Comparison of ENCODE assay signal across 8 cellular contexts in genomic region chr19:40465781-40466218, GRCh38. TPM values are rescaled to one million over a fixed set of nuclear protein-coding genes. Genes with fewer than 3 reads are reported as not detected.
A peak's percentile ranks its signal among the peaks of the same experiment; 100 is the strongest.
DNase-seq lines count a peak whose midpoint lies in the region; ATAC-seq and TF ChIP-seq lines count a peak whose summit lies in the region.

No MANE protein-coding gene starts in this region.

- H3K27me3 ChIP-seq in ascending aorta = no peaks in the 10 kb centered on the region
- H3K27me3 ChIP-seq in psoas muscle (ENCODE audit: insufficient read depth in 3 of 3, low read length in 2 of 3) = no peaks in the 10 kb centered on the region

- peaks cover 20% of the 10 kb centered on the region for H3K27me3 Mint-ChIP-seq in T-helper 2 cell treated with Interferon-gamma antibody and Interleukin-4, amounts not matched to agents 5 μg/mL and 100 μg/mL, for 36 hours (ENCODE audit: low read depth)

- peaks cover 22% of the 10 kb centered on the region for H3K4me1 Mint-ChIP-seq in T-helper 2 cell treated with Interferon-gamma antibody and Interleukin-4, amounts not matched to agents 5 μg/mL and 100 μg/mL, for 36 hours (ENCODE audit: low read depth)

- H3K9me3 ChIP-seq in ascending aorta = no peaks in the 10 kb centered on the region
- H3K9me3 ChIP-seq in psoas muscle = no peaks in the 10 kb centered on the region

- H3K36me3 Mint-ChIP-seq in T-helper 2 cell treated with Interferon-gamma antibody and Interleukin-4, amounts not matched to agents 5 μg/mL and 100 μg/mL, for 36 hours (ENCODE audit: low read depth) = no peaks in the 10 kb centered on the region

- H3K4me1 ChIP-seq in ascending aorta (peaks cover 5 to 22% of the 10 kb centered on the region in 2 donors), psoas muscle (peaks cover 12% of the 10 kb centered on the region), urinary bladder (ENCODE audit: insufficient read depth) (peaks cover 2% of the 10 kb centered on the region)

- H3K27ac ChIP-seq in ascending aorta = peak overlapping the region; percentile 80 to 86
- peak overlapping the region; percentile 94 for H3K27ac ChIP-seq in psoas muscle
- H3K27ac ChIP-seq in urinary bladder (ENCODE audit: low read depth) = no peak overlapping the region

- ATAC-seq in GM18499 (IDR thresholded peaks at IDR 0.05; ENCODE audit: insufficient read depth, unreplicated experiment) (peak; percentile 66), HG02973 (IDR thresholded peaks at IDR 0.05; ENCODE audit: unreplicated experiment) (peak; percentile 74), left ventricle myocardium superior (peak; percentile 94), psoas muscle (peak; percentile 90 to 94 (median 92))

- H3K4me3 ChIP-seq in ascending aorta (peak overlapping the region; percentile 68 to 92), psoas muscle (peak overlapping the region; percentile 85), urinary bladder (ENCODE audit: low read depth, low read length) (peak overlapping the region; percentile 61)

- intact Hi-C loops in ascending aorta (cut with DNase I) = loop anchor here (1.0 to 10.0 kb wide), 8 partner anchors 21 to 631 kb away; partner anchors contain the start of genes DYRK1B, MIA, RAB4B and SERTAD3
- intact Hi-C loops in left ventricle myocardium superior (cut with micrococcal nuclease) = no loop called here
- intact Hi-C loops in psoas muscle (cut with DNase I) = loop anchor here in 1 of 2 donors (2.0 to 5.0 kb wide), 2 partner anchors 45 to 132 kb away; no protein-coding TSS in a partner anchor

- TF ChIP-seq CTCF in ascending aorta (IDR thresholded peaks at IDR 0.05) = no peak
- TF ChIP-seq CTCF in psoas muscle (IDR thresholded peaks at IDR 0.05) = no peak

- H3K36me3 ChIP-seq in ascending aorta (peaks cover 0 to 4% of the 10 kb centered on the region in 2 donors), psoas muscle (ENCODE audit: insufficient read depth in 1 of 2, low read depth in 1 of 2) (no peaks in the 10 kb centered on the region), urinary bladder (ENCODE audit: insufficient read depth) (no peaks in the 10 kb centered on the region)

- DNase-seq in NCI-H187 treated with DMSO at 0.1 percent for 48 hours (lab: John Stamatoyannopoulos, UW) = peak; percentile 93
- peak; percentile 99 for DNase-seq in T-helper 2 cell treated with Interferon-gamma antibody and Interleukin-4, amounts not matched to agents 5 μg/mL and 100 μg/mL, for 36 hours (ENCODE audit: low spot score)
- DNase-seq in ascending aorta (ENCODE audit: low spot score in 2 of 2) = peak; percentile 99 to 100
- peak; percentile 100 for DNase-seq in left ventricle myocardium superior
- peak; percentile 100 for DNase-seq in psoas muscle

- no peaks in the 10 kb centered on the region for H3K9me3 Mint-ChIP-seq in T-helper 2 cell treated with Interferon-gamma antibody and Interleukin-4, amounts not matched to agents 5 μg/mL and 100 μg/mL, for 36 hours

- H3K27ac Mint-ChIP-seq in T-helper 2 cell treated with Interferon-gamma antibody and Interleukin-4, amounts not matched to agents 5 μg/mL and 100 μg/mL, for 36 hours = peak overlapping the region; percentile 77

- WGBS in psoas muscle, 3 donors = 0% methylated on average over 28 to 33 of the region's 33 CpGs
- WGBS in urinary bladder = under 1% methylated on average over 33 of the region's 33 CpGs

- H3K4me3 Mint-ChIP-seq in T-helper 2 cell treated with Interferon-gamma antibody and Interleukin-4, amounts not matched to agents 5 μg/mL and 100 μg/mL, for 36 hours = peak overlapping the region; percentile 68

RNA-seq across cellular contexts. Expression of gene BLVRB, which starts 0.3 kb away (rescaled TPM):
- total RNA-seq in ascending aorta (295 TPM), left ventricle myocardium superior (120 TPM), psoas muscle (100 to 1,000 TPM in 2 of 4 donors, 10 to 100 TPM in 2; 74.1 to 189 (median 114) TPM), urinary bladder (48.2 TPM)
- polyA plus RNA-seq in psoas muscle (100 to 1,000 TPM; 167 to 204 (median 172) TPM), urinary bladder (200 TPM)

RNA-seq across cellular contexts. Expression of gene SPTBN4, which starts 1.0 kb away (rescaled TPM):
- total RNA-seq in ascending aorta (0.43 TPM), left ventricle myocardium superior (4.8 TPM), psoas muscle (1 to 10 TPM; 1.8 to 4.7 (median 2.8) TPM), urinary bladder (1.7 TPM)
- polyA plus RNA-seq in psoas muscle (1 to 10 TPM in 2 of 3 donors, under 1 TPM in 1; 0.66 to 2.9 (median 2.8) TPM), urinary bladder (3.8 TPM)

RNA-seq across cellular contexts. Expression of gene SERTAD3, which starts 21.7 kb away (rescaled TPM):
- total RNA-seq in ascending aorta (36.9 TPM), left ventricle myocardium superior (23.4 TPM), psoas muscle (10 to 100 TPM; 16.0 to 29.0 (median 26.0) TPM), urinary bladder (32.2 TPM)
- polyA plus RNA-seq in psoas muscle (10 to 100 TPM; 12.7 to 30.0 (median 13.8) TPM), urinary bladder (43.8 TPM)

RNA-seq across cellular contexts. Expression of gene SERTAD1, which starts 40.0 kb away (rescaled TPM):
- total RNA-seq in ascending aorta (39.7 TPM), left ventricle myocardium superior (8.9 TPM), psoas muscle (10 to 100 TPM; 10.5 to 24.0 (median 20.2) TPM), urinary bladder (6.8 TPM)
- polyA plus RNA-seq in psoas muscle (10 to 100 TPM; 10.7 to 88.7 (median 17.3) TPM), urinary bladder (24.5 TPM)

RNA-seq across cellular contexts. Expression of gene PRX, which starts 52.6 kb away (rescaled TPM):
- total RNA-seq in ascending aorta (3.3 TPM), left ventricle myocardium superior (4.1 TPM), psoas muscle (1 to 10 TPM; 1.4 to 3.3 (median 2.8) TPM), urinary bladder (3.2 TPM)
- polyA plus RNA-seq in psoas muscle (1 to 10 TPM; 1.9 to 2.1 (median 2.1) TPM), urinary bladder (6.7 TPM)
